ENCODE assay signal across 18 cellular contexts in genomic region chr2:46269545-46270273, GRCh38. TPM values are rescaled to one million over a fixed set of nuclear protein-coding genes. Genes with fewer than 3 reads are reported as not detected.
DNase-seq lines count a peak whose midpoint lies in the region; ATAC-seq and TF ChIP-seq lines count a peak whose summit lies in the region.
"Had no signal": no experiment of that assay in that cellular context is flagged by ENCODE, and none has a peak within 500 bp of the region (broad histone marks: within the 10 kb centered on the region; RNA-seq: fewer than 3 reads in every experiment).

No MANE protein-coding gene starts in this region.

- H3K4me1 ChIP-seq in right atrium auricular region: peaks cover 0 to 45% of the 10 kb centered on the region in 2 donors
- H3K4me1 ChIP-seq in colonic mucosa: no peaks in the 10 kb centered on the region

- peak overlapping the region in 1 of 2 donors; percentile 54 for H3K27ac ChIP-seq in right atrium auricular region
- no peak overlapping the region for H3K27ac ChIP-seq in colonic mucosa

- peaks cover 1% of the 10 kb centered on the region for H3K36me3 Mint-ChIP-seq in activated T-helper 1 cell treated with anti-CD3 and anti-CD28 coated beads, Interleukin-12 subunit alpha, Interleukin-12 subunit beta, Interleukin-2, Interleukin-4 antibody, amounts not matched to agents 30 ng/mL and 10 ng/mL and 1 ng/mL, durations not matched to agents 14 hours and 24 hours and 36 hours (ENCODE audit: low read depth)
- H3K36me3 Mint-ChIP-seq in HFFc6 (ENCODE audit: low read depth): no peaks in the 10 kb centered on the region
- H3K36me3 Mint-ChIP-seq: activated naive CD4-positive, alpha-beta T cell treated with anti-CD3 and anti-CD28 coated beads, Interleukin-2, amount 10 ng/mL, durations not matched to agents 7 days and 5 days; stimulated activated memory B cell treated with anti-CD40 and anti-IgM and Interleukin-4, amounts not matched to agents 10 μg/mL and 1 μg/mL and 100 μg/mL, for 72 hours had no signal

- H3K4me1 Mint-ChIP-seq in activated T-helper 1 cell treated with anti-CD3 and anti-CD28 coated beads, Interleukin-12 subunit alpha, Interleukin-12 subunit beta, Interleukin-2, Interleukin-4 antibody, amounts not matched to agents 30 ng/mL and 10 ng/mL and 1 ng/mL, durations not matched to agents 14 hours and 24 hours and 36 hours (ENCODE audit: low read depth): peaks cover 47% of the 10 kb centered on the region
- peaks cover 30% of the 10 kb centered on the region for H3K4me1 Mint-ChIP-seq in HFFc6 (ENCODE audit: low read depth)

- H3K36me3 ChIP-seq in right atrium auricular region (no peaks in the 10 kb centered on the region), colonic mucosa (no peaks in the 10 kb centered on the region)

- H3K9ac ChIP-seq in colonic mucosa (ENCODE audit: low read depth in 2 of 2, low read length in 2 of 2): no peak overlapping the region

- peak overlapping the region; percentile 63 for H3K27ac Mint-ChIP-seq in activated T-helper 1 cell treated with anti-CD3 and anti-CD28 coated beads, Interleukin-12 subunit alpha, Interleukin-12 subunit beta, Interleukin-2, Interleukin-4 antibody, amounts not matched to agents 30 ng/mL and 10 ng/mL and 1 ng/mL, durations not matched to agents 14 hours and 24 hours and 36 hours
- H3K27ac Mint-ChIP-seq in HFFc6: no peak overlapping the region
- H3K27ac Mint-ChIP-seq: activated naive CD4-positive, alpha-beta T cell treated with anti-CD3 and anti-CD28 coated beads, Interleukin-2, amount 10 ng/mL, durations not matched to agents 7 days and 5 days; dendritic cell treated with granulocyte-macrophage colony-stimulating factor and Interleukin-4, amounts not matched to agents 40 ng/mL and 50 ng/mL, for 4 days; stimulated activated memory B cell treated with anti-CD40 and anti-IgM and Interleukin-4, amounts not matched to agents 10 μg/mL and 1 μg/mL and 100 μg/mL, for 72 hours had no signal

- ATAC-seq in Right ventricle myocardium inferior: peak; percentile 82
- ATAC-seq in left cardiac atrium: peak; percentile 42 to 68
- ATAC-seq: left colon; stimulated activated memory B cell treated with anti-CD40 and anti-IgM and Interleukin-4, amounts not matched to agents 10 μg/mL and 1 μg/mL and 100 μg/mL, for 72 hours had no signal

- no peaks in the 10 kb centered on the region for H3K9me3 ChIP-seq in right atrium auricular region
- H3K9me3 ChIP-seq in colonic mucosa: no peaks in the 10 kb centered on the region

- H3K9me3 Mint-ChIP-seq in activated T-helper 1 cell treated with anti-CD3 and anti-CD28 coated beads, Interleukin-12 subunit alpha, Interleukin-12 subunit beta, Interleukin-2, Interleukin-4 antibody, amounts not matched to agents 30 ng/mL and 10 ng/mL and 1 ng/mL, durations not matched to agents 14 hours and 24 hours and 36 hours: no peaks in the 10 kb centered on the region
- H3K9me3 Mint-ChIP-seq in HFFc6: no peaks in the 10 kb centered on the region
- H3K9me3 Mint-ChIP-seq: activated naive CD4-positive, alpha-beta T cell treated with anti-CD3 and anti-CD28 coated beads, Interleukin-2, amount 10 ng/mL, durations not matched to agents 7 days and 5 days; dendritic cell treated with granulocyte-macrophage colony-stimulating factor and Interleukin-4, amounts not matched to agents 40 ng/mL and 50 ng/mL, for 4 days; stimulated activated memory B cell treated with anti-CD40 and anti-IgM and Interleukin-4, amounts not matched to agents 10 μg/mL and 1 μg/mL and 100 μg/mL, for 72 hours had no signal

- H3K4me3 ChIP-seq in right atrium auricular region (no peak overlapping the region), colonic mucosa (no peak overlapping the region)

- no peaks in the 10 kb centered on the region for H3K27me3 ChIP-seq in right atrium auricular region
- no peaks in the 10 kb centered on the region for H3K27me3 ChIP-seq in colonic mucosa

- DNase-seq in Right ventricle myocardium inferior (ENCODE audit: missing footprints) (no peak), right atrium auricular region (ENCODE audit: low spot score) (no peak), left cardiac atrium (peak; percentile 61), stromal cell of bone marrow (ENCODE audit: low read depth) (peak; percentile 78), colonic mucosa (no peak), HFFc6 (no peak), NCI-H510A treated with DMSO at 0.1 percent for 48 hours (lab: John Stamatoyannopoulos, UW) (no peak)
- DNase-seq in activated T-helper 1 cell treated with anti-CD3 and anti-CD28 coated beads, Interleukin-12 subunit alpha, Interleukin-12 subunit beta, Interleukin-2, Interleukin-4 antibody, amounts not matched to agents 30 ng/mL and 10 ng/mL and 1 ng/mL, durations not matched to agents 14 hours and 24 hours and 36 hours (ENCODE audit: low spot score): no peak
- DNase-seq: activated CD4-positive, CD25-positive, alpha-beta regulatory T cell treated with anti-CD3 and anti-CD28 coated beads, Interleukin-2, amount 50 U/mL, for 72 hours; activated naive CD4-positive, alpha-beta T cell treated with anti-CD3 and anti-CD28 coated beads, Interleukin-2, amount 10 ng/mL, durations not matched to agents 7 days and 5 days; C1 segment of cervical spinal cord; GDM1; left colon; NCI-H1092; NCI-H446 treated with DMSO at 0.1 percent for 48 hours; stimulated activated CD4-positive, alpha-beta T cell treated with anti-CD3 and anti-CD28 coated beads, Interleukin-1b, Interleukin-23, amount 100 ng/mL, for 48 hours had no signal

- H3K4me3 Mint-ChIP-seq in activated T-helper 1 cell treated with anti-CD3 and anti-CD28 coated beads, Interleukin-12 subunit alpha, Interleukin-12 subunit beta, Interleukin-2, Interleukin-4 antibody, amounts not matched to agents 30 ng/mL and 10 ng/mL and 1 ng/mL, durations not matched to agents 14 hours and 24 hours and 36 hours: peak overlapping the region; percentile 45
- H3K4me3 Mint-ChIP-seq in HFFc6: no peak overlapping the region
- H3K4me3 Mint-ChIP-seq: activated naive CD4-positive, alpha-beta T cell treated with anti-CD3 and anti-CD28 coated beads, Interleukin-2, amount 10 ng/mL, durations not matched to agents 7 days and 5 days; dendritic cell treated with granulocyte-macrophage colony-stimulating factor and Interleukin-4, amounts not matched to agents 40 ng/mL and 50 ng/mL, for 4 days; stimulated activated memory B cell treated with anti-CD40 and anti-IgM and Interleukin-4, amounts not matched to agents 10 μg/mL and 1 μg/mL and 100 μg/mL, for 72 hours had no signal

- peaks cover 2% of the 10 kb centered on the region for H3K27me3 Mint-ChIP-seq in activated T-helper 1 cell treated with anti-CD3 and anti-CD28 coated beads, Interleukin-12 subunit alpha, Interleukin-12 subunit beta, Interleukin-2, Interleukin-4 antibody, amounts not matched to agents 30 ng/mL and 10 ng/mL and 1 ng/mL, durations not matched to agents 14 hours and 24 hours and 36 hours (ENCODE audit: insufficient read depth)
- H3K27me3 Mint-ChIP-seq in HFFc6 (ENCODE audit: insufficient read depth): peaks cover 4% of the 10 kb centered on the region
- H3K27me3 Mint-ChIP-seq: dendritic cell treated with granulocyte-macrophage colony-stimulating factor and Interleukin-4, amounts not matched to agents 40 ng/mL and 50 ng/mL, for 4 days had no signal

- intact Hi-C loops in Right ventricle myocardium inferior (cut with DNase I): no loop called here
- intact Hi-C loops in activated T-helper 1 cell treated with anti-CD3 and anti-CD28 coated beads, Interleukin-12 subunit alpha, Interleukin-12 subunit beta, Interleukin-2, Interleukin-4 antibody, amounts not matched to agents 30 ng/mL and 10 ng/mL and 1 ng/mL, durations not matched to agents 14 hours and 24 hours and 36 hours (cut with micrococcal nuclease): no loop called here
- intact Hi-C loops in left cardiac atrium (cut with DNase I): no loop called here
- intact Hi-C loops in colonic mucosa (cut with DNase I): no loop called here

- TF ChIP-seq CTCF in right atrium auricular region (IDR thresholded peaks at IDR 0.05): no peak
- TF ChIP-seq CTCF in colonic mucosa (IDR thresholded peaks at IDR 0.05): no peak
- TF ChIP-seq CTCF in HFFc6 (IDR thresholded peaks at IDR 0.05): no peak

RNA-seq across cellular contexts. Expression of gene EPAS1, which starts 27.5 kb away (rescaled TPM):
- 205 TPM for total RNA-seq in Right ventricle myocardium inferior
- total RNA-seq in right atrium auricular region: 100 to 1,000 TPM; 257 to 311 TPM
- total RNA-seq in activated T-helper 1 cell treated with anti-CD3 and anti-CD28 coated beads, Interleukin-12 subunit alpha, Interleukin-12 subunit beta, Interleukin-2, Interleukin-4 antibody, amounts not matched to agents 30 ng/mL and 10 ng/mL and 1 ng/mL, durations not matched to agents 14 hours and 24 hours and 36 hours: 13.7 and 22.9 TPM in 2 replicates
- total RNA-seq in left cardiac atrium: 100 to 1,000 TPM; 262 to 377 TPM
- 100 to 1,000 TPM; 116 to 140 TPM for total RNA-seq in colonic mucosa
- 100 to 1,000 TPM in 4 of 6 experiments, 10 to 100 TPM in 2; 93.5 to 115 (median 101) TPM for total RNA-seq in HFFc6 (2021; fragmentation: NEBNext Ultra II Directional; extraction: Animal tissue kit (Norgen Biotek cat#: 25700))

Comparison
In these comparisons a context has a peak if more than half of its experiments do, and no peak if none do; other contexts are left out.
1. DNase-seq: peak in left cardiac atrium (single experiment) and stromal cell of bone marrow (single experiment); none in Right ventricle myocardium inferior (single experiment), right atrium auricular region (single experiment), activated T-helper 1 cell treated with anti-CD3 and anti-CD28 coated beads, Interleukin-12 subunit alpha, Interleukin-12 subunit beta, Interleukin-2, Interleukin-4 antibody, amounts not matched to agents 30 ng/mL and 10 ng/mL and 1 ng/mL, durations not matched to agents 14 hours and 24 hours and 36 hours (single experiment), colonic mucosa (single experiment), HFFc6 (single experiment) and NCI-H510A treated with DMSO at 0.1 percent for 48 hours (single experiment).